ENCODE assay signal across 1 cellular context in genomic region chr3:27715454-27715806, GRCh38.
TF ChIP-seq lines count a peak whose summit lies in the region.

No MANE protein-coding gene starts in this region.

TF ChIP-seq in GM12878, 131 proteins besides CTCF, POLR2A, EP300 and RAD21 (continued from another document):
- TF ChIP-seq CHD1 (IDR thresholded peaks at IDR 0.05; ENCODE audit: low read depth, low read length) (no peak), NFXL1 (IDR thresholded peaks at IDR 0.05; ENCODE audit: borderline replicate concordance) (no peak), SREBF2 (IDR thresholded peaks at IDR 0.05; ENCODE audit: low read length) (no peak), NKRF (conservative IDR thresholded peaks at IDR 0.05) (no peak), CREM (IDR thresholded peaks at IDR 0.05; ENCODE audit: low read depth) (no peak), JUND (IDR thresholded peaks at IDR 0.05; ENCODE audit: low read depth, low read length) (no peak), POLR2AphosphoS5 (IDR thresholded peaks at IDR 0.05; ENCODE audit: low read length) (no peak), TCF7 (IDR thresholded peaks at IDR 0.05; ENCODE audit: borderline replicate concordance) (no peak)
